Comparison of ENCODE assay signal across 13 cellular contexts in the genomic region with DNA sequence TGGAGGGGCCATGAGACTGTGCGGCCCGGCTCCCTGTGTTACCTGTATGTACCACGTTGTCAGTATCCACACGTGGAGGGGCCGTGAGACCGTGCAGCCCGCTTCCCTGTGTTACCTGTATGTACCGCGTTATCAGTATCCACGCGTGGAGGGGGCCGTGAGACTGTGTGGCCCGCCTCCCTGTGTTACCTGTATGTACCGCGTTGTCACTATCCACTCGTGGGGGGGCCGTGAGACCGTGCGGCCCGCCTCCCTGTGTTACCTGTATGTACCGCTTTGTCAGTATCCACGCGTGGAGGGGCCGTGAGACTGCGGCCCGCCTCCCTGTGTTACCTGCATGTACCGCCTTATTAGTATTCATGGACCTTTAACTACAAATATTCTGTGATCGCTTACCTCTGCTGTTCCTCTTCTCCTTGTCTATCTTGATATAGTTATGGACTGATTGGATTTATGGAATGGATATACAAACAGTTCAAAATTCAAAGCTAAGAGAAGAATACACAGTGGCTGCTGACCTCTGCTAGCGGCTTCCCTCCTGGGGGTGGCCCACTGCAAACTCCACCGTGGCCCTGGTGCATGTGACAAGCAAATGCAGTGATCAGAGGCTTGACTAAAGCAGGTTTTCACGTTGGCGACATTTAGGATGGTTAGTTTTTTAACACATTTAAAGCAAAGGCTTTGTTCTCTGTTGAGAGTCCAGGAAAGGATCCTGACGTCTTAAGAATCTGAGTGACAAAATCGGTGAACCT.
"Had no signal": no experiment of that assay in that cellular context is flagged by ENCODE, and none has a peak within 500 bp of the region (broad histone marks: within the 10 kb centered on the region; RNA-seq: fewer than 3 reads in every experiment).

No MANE protein-coding gene starts in this region.

- H3K27me3 Mint-ChIP-seq: activated naive CD4-positive, alpha-beta T cell treated with anti-CD3 and anti-CD28 coated beads, Interleukin-2, amount 10 ng/mL, durations not matched to agents 7 days and 5 days; activated T-helper 17 cell treated with anti-CD3 and anti-CD28 coated beads, Interleukin-2, amount 50 U/mL, for 72 hours; stimulated activated naive CD8-positive, alpha-beta T cell treated with anti-CD3 and anti-CD28 coated beads, Interleukin-15, amount 100 ng/mL, for 72 hours had no signal

- H3K4me3 Mint-ChIP-seq: activated naive CD4-positive, alpha-beta T cell treated with anti-CD3 and anti-CD28 coated beads, Interleukin-2, amount 10 ng/mL, durations not matched to agents 7 days and 5 days; activated T-helper 17 cell treated with anti-CD3 and anti-CD28 coated beads, Interleukin-2, amount 50 U/mL, for 72 hours; stimulated activated naive CD8-positive, alpha-beta T cell treated with anti-CD3 and anti-CD28 coated beads, Interleukin-15, amount 100 ng/mL, for 72 hours; T-helper 1 cell treated with Interleukin-12 subunit alpha and Interleukin-12 subunit beta and Interleukin-4 antibody, amounts not matched to agents 30 μg/mL and 1 μg/mL, for 36 hours had no signal

- FAIRE-seq: islet of Langerhans had no signal

- H3K9me3 Mint-ChIP-seq: activated naive CD4-positive, alpha-beta T cell treated with anti-CD3 and anti-CD28 coated beads, Interleukin-2, amount 10 ng/mL, durations not matched to agents 7 days and 5 days; activated T-helper 17 cell treated with anti-CD3 and anti-CD28 coated beads, Interleukin-2, amount 50 U/mL, for 72 hours; stimulated activated naive CD8-positive, alpha-beta T cell treated with anti-CD3 and anti-CD28 coated beads, Interleukin-15, amount 100 ng/mL, for 72 hours; T-helper 1 cell treated with Interleukin-12 subunit alpha and Interleukin-12 subunit beta and Interleukin-4 antibody, amounts not matched to agents 30 μg/mL and 1 μg/mL, for 36 hours had no signal

- H3K27ac Mint-ChIP-seq: activated naive CD4-positive, alpha-beta T cell treated with anti-CD3 and anti-CD28 coated beads, Interleukin-2, amount 10 ng/mL, durations not matched to agents 7 days and 5 days; activated T-helper 17 cell treated with anti-CD3 and anti-CD28 coated beads, Interleukin-2, amount 50 U/mL, for 72 hours; T-helper 1 cell treated with Interleukin-12 subunit alpha and Interleukin-12 subunit beta and Interleukin-4 antibody, amounts not matched to agents 30 μg/mL and 1 μg/mL, for 36 hours had no signal

- H3K4me3 ChIP-seq: coronary artery, testis had no signal

- H3K9me3 ChIP-seq: neutrophil, testis had no signal

- DNase-seq: activated CD4-positive, alpha-beta T cell treated with anti-CD3 and anti-CD28 coated beads for 48 hours; activated CD8-positive, alpha-beta memory T cell treated with anti-CD3 and anti-CD28 coated beads for 24 hours; activated naive CD4-positive, alpha-beta T cell treated with anti-CD3 and anti-CD28 coated beads, Interleukin-2, amount 10 ng/mL, durations not matched to agents 7 days and 5 days; erythroblast; stimulated activated CD4-positive, alpha-beta T cell treated with anti-CD3 and anti-CD28 coated beads, Interleukin-15, amount 100 ng/mL, for 24 hours; stimulated activated CD4-positive, alpha-beta T cell treated with anti-CD3 and anti-CD28 coated beads, Interleukin-4, amount 100 ng/mL, for 24 hours; stimulated activated naive CD8-positive, alpha-beta T cell treated with anti-CD3 and anti-CD28 coated beads, Interleukin-15, amount 100 ng/mL, for 72 hours had no signal

- H3K27ac ChIP-seq: coronary artery, neutrophil had no signal

- H3K27me3 ChIP-seq: neutrophil, testis had no signal

- ATAC-seq: activated T-helper 17 cell treated with anti-CD3 and anti-CD28 coated beads, Interleukin-2, amount 50 U/mL, for 72 hours; stimulated activated naive CD8-positive, alpha-beta T cell treated with anti-CD3 and anti-CD28 coated beads, Interleukin-15, amount 100 ng/mL, for 72 hours had no signal
